1 cellular context compared by ENCODE assay signal in genomic region chr14:59869381-59870255, GRCh38.
TF ChIP-seq lines count a peak whose summit lies in the region.

No MANE protein-coding gene starts in this region.

TF ChIP-seq in IMR-90, 13 proteins besides CTCF, POLR2A, EP300 and RAD21:
- no peak for TF ChIP-seq FOS (IDR thresholded peaks at IDR 0.05; ENCODE audit: low read depth, low read length)
- TF ChIP-seq RFX5 (IDR thresholded peaks at IDR 0.05; ENCODE audit: low read depth, low read length) = no peak
- no peak for TF ChIP-seq NFE2L2 (IDR thresholded peaks at IDR 0.05; ENCODE audit: low read depth, low read length)
- no peak for TF ChIP-seq MXI1 (IDR thresholded peaks at IDR 0.05; ENCODE audit: borderline replicate concordance, low read depth, low read length)
- no peak for TF ChIP-seq BHLHE40 (IDR thresholded peaks at IDR 0.05; ENCODE audit: low read depth, low read length)
- TF ChIP-seq CEBPB (IDR thresholded peaks at IDR 0.05; ENCODE audit: low read depth, low read length) = no peak
- no peak for TF ChIP-seq ELK1 (IDR thresholded peaks at IDR 0.05; ENCODE audit: borderline replicate concordance, low read depth, low read length)
- TF ChIP-seq SMC3 (IDR thresholded peaks at IDR 0.05; ENCODE audit: low read depth, low read length) = no peak
- TF ChIP-seq USF2 (IDR thresholded peaks at IDR 0.05; ENCODE audit: low read depth, low read length) = no peak
- TF ChIP-seq MAFK (IDR thresholded peaks at IDR 0.05; ENCODE audit: low read depth, low read length) = no peak
- no peak for TF ChIP-seq RCOR1 (IDR thresholded peaks at IDR 0.05; ENCODE audit: insufficient replicate concordance, low read length)
- no peak for TF ChIP-seq CHD1 (IDR thresholded peaks at IDR 0.05; ENCODE audit: low read depth, low read length)
- TF ChIP-seq MAZ (IDR thresholded peaks at IDR 0.05; ENCODE audit: borderline replicate concordance, low read depth, low read length) = no peak
